In the genomic region with DNA sequence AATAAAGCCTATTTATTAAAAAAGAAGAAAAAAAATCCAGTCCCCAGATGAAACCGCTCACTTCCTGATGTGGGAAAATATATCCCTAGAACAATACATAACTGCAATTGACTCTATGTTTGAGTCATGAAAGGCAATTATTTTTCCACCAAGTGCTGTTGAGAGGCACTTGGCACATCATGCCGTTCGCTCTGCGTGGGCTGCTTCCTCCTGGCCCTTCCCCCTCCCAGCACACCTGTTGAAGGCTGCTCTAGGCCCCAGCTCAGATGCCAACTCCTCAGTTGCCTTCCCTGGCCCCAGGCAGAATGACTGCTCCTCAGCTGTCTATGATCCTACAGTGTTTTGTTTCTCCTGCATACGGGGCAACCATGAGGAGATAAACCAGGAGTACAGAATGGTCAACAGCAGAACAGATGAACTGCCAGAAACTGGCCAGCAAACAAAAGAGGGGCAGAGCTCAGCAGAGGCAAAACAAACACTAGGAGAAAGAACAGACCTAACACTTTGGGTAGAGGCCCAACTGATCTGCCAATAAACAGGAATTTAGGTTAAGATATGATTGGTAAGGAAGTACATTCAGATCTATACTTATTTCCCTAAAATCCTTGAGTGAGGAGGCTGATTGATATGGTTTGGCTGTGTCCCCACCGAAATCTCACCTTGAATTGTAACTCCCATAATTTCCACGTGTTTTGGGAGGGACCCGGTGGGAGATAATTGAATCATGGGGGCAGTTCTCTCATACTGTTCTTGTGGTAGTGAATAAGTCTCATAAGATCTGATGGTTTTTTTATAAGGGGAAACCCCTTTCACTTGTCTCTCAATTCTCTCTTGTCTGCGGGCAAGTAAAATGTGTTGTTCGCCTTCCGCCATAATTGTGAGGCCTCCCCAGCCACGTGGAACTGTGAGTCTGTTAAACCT, we compare ENCODE assay signal across 9 cellular contexts. TPM values are rescaled to one million over a fixed set of nuclear protein-coding genes. Genes with fewer than 3 reads are reported as not detected.
A peak's percentile ranks its signal among the peaks of the same experiment; 100 is the strongest.
DNase-seq lines count a peak whose midpoint lies in the region; ATAC-seq and TF ChIP-seq lines count a peak whose summit lies in the region.
"Had no signal": no experiment of that assay in that cellular context is flagged by ENCODE, and none has a peak within 500 bp of the region (broad histone marks: within the 10 kb centered on the region; RNA-seq: fewer than 3 reads in every experiment).

No MANE protein-coding gene starts in this region.

- intact Hi-C loops in stomach (cut with DNase I; ENCODE audit: low total_unique reads): no loop called here

- H3K4me3 ChIP-seq in SJCRH30 (no peak overlapping the region), muscle layer of duodenum (ENCODE audit: low read depth in 1 of 2, low read length in 2 of 2) (no peak overlapping the region), stomach (no peak overlapping the region), H7 (ENCODE audit: insufficient read depth, low read depth, low read length) (no peak overlapping the region)

- H3K4me1 ChIP-seq in SJCRH30 (peaks cover 29% of the 10 kb centered on the region), muscle layer of duodenum (ENCODE audit: control insufficient read depth in 1 of 2, insufficient read depth in 2 of 2, low read length in 2 of 2) (peaks cover 6 to 23% of the 10 kb centered on the region in 2 donors), stomach (peaks cover 14 to 81% (median 36%) of the 10 kb centered on the region in 4 donors)

- H3K9me3 ChIP-seq in SJCRH30 (replicated peaks) (no peaks in the 10 kb centered on the region), muscle layer of duodenum (ENCODE audit: control insufficient read depth in 1 of 2, low read length in 2 of 2) (no peaks in the 10 kb centered on the region), stomach (no peaks in the 10 kb centered on the region)

- H3K36me3 ChIP-seq in SJCRH30: peaks cover 65% of the 10 kb centered on the region
- peaks cover 0 to 8% of the 10 kb centered on the region in 2 donors for H3K36me3 ChIP-seq in muscle layer of duodenum (ENCODE audit: control insufficient read depth in 1 of 2, insufficient read depth in 2 of 2, low read length in 2 of 2)
- peaks cover 0 to 19% (median 2%) of the 10 kb centered on the region in 4 donors for H3K36me3 ChIP-seq in stomach
- peaks cover 28% of the 10 kb centered on the region for H3K36me3 ChIP-seq in H7 (replicated peaks; ENCODE audit: control insufficient read depth, insufficient read depth, low read length)

- DNase-seq in SJCRH30: peak; percentile 96 to 99
- DNase-seq in astrocyte of the hippocampus (ENCODE audit: low read depth, low spot score): peak; percentile 19
- DNase-seq in stomach: peak; percentile 63
- no peak for DNase-seq in H7

- TF ChIP-seq POLR2A in stomach (IDR thresholded peaks at IDR 0.05): no peak

- H3K27ac ChIP-seq in SJCRH30 (peak overlapping the region; percentile 71), muscle layer of duodenum (ENCODE audit: low read length) (peak overlapping the region; percentile 71), stomach (peak overlapping the region; percentile 59 to 76 (median 65))
- H3K27ac ChIP-seq: parathyroid adenoma had no signal

- ATAC-seq in GM19395 (IDR thresholded peaks at IDR 0.05; ENCODE audit: unreplicated experiment) (peak; percentile 69), HG03520 (IDR thresholded peaks at IDR 0.05; ENCODE audit: unreplicated experiment) (peak; percentile 69), GM19455 (IDR thresholded peaks at IDR 0.05; ENCODE audit: unreplicated experiment) (no peak)

- 24 to 49% (median 39%) methylated on average over 12 of the region's 12 CpGs for WGBS in stomach, 5 donors

- no peak for TF ChIP-seq EP300 in stomach (IDR thresholded peaks at IDR 0.05)

- TF ChIP-seq CTCF in stomach (IDR thresholded peaks at IDR 0.05): no peak

- no peaks in the 10 kb centered on the region for H3K27me3 ChIP-seq in SJCRH30
- H3K27me3 ChIP-seq in muscle layer of duodenum (ENCODE audit: low read depth, low read length): no peaks in the 10 kb centered on the region
- H3K27me3 ChIP-seq in stomach: no peaks in the 10 kb centered on the region
- no peaks in the 10 kb centered on the region for H3K27me3 ChIP-seq in H7 (ENCODE audit: control insufficient read depth, insufficient read depth, low read length)

RNA-seq across cellular contexts. Expression of a gene that starts 58.7 kb away (rescaled TPM):
- 167 and 195 TPM in 2 replicates for total RNA-seq in SJCRH30 (2014; rRNA removed; shearing (Covaris generic))
- 100 to 1,000 TPM in 3 of 5 donors, 10 to 100 TPM in 2; 50.7 to 164 (median 115) TPM for total RNA-seq in stomach
- 10 to 100 TPM in 1 of 3 donors, 1 to 10 TPM in 2; 3.2 to 14.0 (median 4.7) TPM for polyA plus RNA-seq in stomach
- 95.8 and 108 TPM in 2 replicates for total RNA-seq in H7 (2014; rRNA removed; shearing (Covaris generic))
